Comparison of ENCODE assay signal across 11 cellular contexts in the genomic region with DNA sequence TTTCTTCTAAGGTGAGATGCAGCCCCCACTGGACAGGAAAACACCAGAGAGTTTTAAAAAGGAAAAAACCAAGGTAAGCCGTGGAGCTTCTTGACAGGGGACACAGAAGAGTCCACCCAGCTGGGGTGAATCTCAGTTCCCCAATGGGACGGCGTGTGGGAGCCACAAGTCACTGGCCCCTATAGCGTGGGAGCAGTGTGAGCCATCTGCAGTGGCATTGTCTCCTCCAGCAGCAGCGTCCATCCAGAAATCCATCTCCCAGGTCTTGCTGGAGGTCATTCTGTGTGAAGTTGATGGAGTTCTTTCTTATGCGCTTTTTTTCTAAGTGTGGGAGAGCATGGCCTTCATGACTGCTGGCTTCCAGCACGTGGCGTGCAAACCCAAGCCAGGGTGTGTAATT.
"Had no signal": no experiment of that assay in that cellular context is flagged by ENCODE, and none has a peak within 500 bp of the region (broad histone marks: within the 10 kb centered on the region; RNA-seq: fewer than 3 reads in every experiment).

No MANE protein-coding gene starts in this region.

- H3K27ac ChIP-seq: cardiac muscle cell, lower lobe of right lung, transverse colon, WERI-Rb-1 had no signal

- H3K9me3 ChIP-seq: lower lobe of right lung, transverse colon had no signal

- H3K27me3 ChIP-seq: cardiac muscle cell, transverse colon had no signal

- H3K27me3 Mint-ChIP-seq: activated naive CD8-positive, alpha-beta T cell treated with anti-CD3 and anti-CD28 coated beads for 36 hours; naive thymus-derived CD8-positive, alpha-beta T cell; stimulated activated naive B cell treated with anti-CD40 and anti-IgM and Interleukin-4, amounts not matched to agents 10 μg/mL and 1 μg/mL and 100 μg/mL, for 72 hours had no signal

- H3K36me3 ChIP-seq: WERI-Rb-1 had no signal

- ATAC-seq: sciatic nerve had no signal

- DNase-seq: cortex of kidney; lower lobe of right lung; stimulated activated CD4-positive, alpha-beta T cell treated with anti-CD3 and anti-CD28 coated beads, Interleukin-2, amount 100 ng/mL, for 48 hours had no signal

- H3K4me3 ChIP-seq: cardiac muscle cell, lower lobe of right lung, transverse colon had no signal

- H3K9me3 Mint-ChIP-seq: activated naive CD8-positive, alpha-beta T cell treated with anti-CD3 and anti-CD28 coated beads for 36 hours; naive thymus-derived CD8-positive, alpha-beta T cell; stimulated activated naive B cell treated with anti-CD40 and anti-IgM and Interleukin-4, amounts not matched to agents 10 μg/mL and 1 μg/mL and 100 μg/mL, for 72 hours; T-helper 2 cell treated with Interferon-gamma antibody and Interleukin-4, amounts not matched to agents 5 μg/mL and 100 μg/mL, for 36 hours had no signal
